20 cellular contexts compared by ENCODE assay signal in genomic region chr10:93294004-93294403, GRCh38.
DNase-seq lines count a peak whose midpoint lies in the region; ATAC-seq lines count a peak whose summit lies in the region.
"Had no signal": no experiment of that assay in that cellular context is flagged by ENCODE, and none has a peak within 500 bp of the region (broad histone marks: within the 10 kb centered on the region; RNA-seq: fewer than 3 reads in every experiment).

No MANE protein-coding gene starts in this region.

- no peak overlapping the region for H3K4me3 ChIP-seq in trophoblast cell (ENCODE audit: low read depth, low read length)
- H3K4me3 ChIP-seq: mucosa of descending colon, PC-9, thoracic aorta had no signal

- no peak overlapping the region for H3K14ac ChIP-seq in trophoblast cell (ENCODE audit: low read length)

- no peak overlapping the region for H3K4me2 ChIP-seq in trophoblast cell (ENCODE audit: low read length)
- H3K4me2 ChIP-seq: KMS-11, PC-9 had no signal

- H3K27ac ChIP-seq in trophoblast cell (ENCODE audit: low read depth, low read length), result no peak overlapping the region
- H3K27ac ChIP-seq: KMS-11, PC-9, thoracic aorta had no signal

- no peak overlapping the region for H2AK5ac ChIP-seq in trophoblast cell (ENCODE audit: low read length)

- WGBS in trophoblast cell (ENCODE audit: extremely low coverage, insufficient coverage, insufficient read length), result no CpG with 5 or more reads among the region's 2 CpGs

- peak overlapping the region; percentile 0 for H2BK12ac ChIP-seq in trophoblast cell (ENCODE audit: low read length)

- H4K12ac ChIP-seq in trophoblast cell (ENCODE audit: low read depth, low read length), result no peak overlapping the region

- peaks cover 14% of the 10 kb centered on the region for H3K79me1 ChIP-seq in trophoblast cell (ENCODE audit: low read length)

- H3K79me2 ChIP-seq in trophoblast cell (ENCODE audit: control insufficient read depth, insufficient read depth, low read length, poor library complexity), result no peaks in the 10 kb centered on the region

- H3K4ac ChIP-seq in trophoblast cell (ENCODE audit: low read depth, low read length), result no peak overlapping the region

- no peak overlapping the region for H2AFZ ChIP-seq in trophoblast cell (ENCODE audit: insufficient read depth, low read length, poor library complexity)
- H2AFZ ChIP-seq: PC-9 had no signal

- H3K9me3 ChIP-seq in trophoblast cell (ENCODE audit: insufficient read depth, low read depth, low read length), result no peaks in the 10 kb centered on the region
- H3K9me3 ChIP-seq: mucosa of descending colon, thoracic aorta had no signal

- H3K27me3 ChIP-seq in trophoblast cell (ENCODE audit: insufficient read depth, low read length), result no peaks in the 10 kb centered on the region

- H4K8ac ChIP-seq in trophoblast cell (ENCODE audit: low read depth, low read length), result no peak overlapping the region

- no peak overlapping the region for H2BK120ac ChIP-seq in trophoblast cell (ENCODE audit: insufficient read depth, low read length, poor library complexity)

- H3K4me1 ChIP-seq in trophoblast cell (ENCODE audit: control insufficient read depth in 1 of 2, insufficient read depth in 2 of 2, low read length in 2 of 2), result peaks cover 9% of the 10 kb centered on the region in 2 experiments

- DNase-seq in EL, result peak; percentile 32
- peak; percentile 19 for DNase-seq in NCI-H226
- peak; percentile 20 for DNase-seq in dermis blood vessel endothelial cell
- no peak for DNase-seq in trophoblast cell
- no peak for DNase-seq in activated T-cell treated with anti-CD3 and anti-CD28 coated beads, Interleukin-2, amount 50 U/mL, for 48 hours
- DNase-seq: activated CD4-positive, alpha-beta memory T cell treated with anti-CD3 and anti-CD28 coated beads, Interleukin-2, amount 10 ng/mL, durations not matched to agents 7 days and 5 days; activated T-cell treated with anti-CD3 and anti-CD28 coated beads for 4 hours; amygdala; CD4-positive, alpha-beta memory T cell; central memory CD4-positive, alpha-beta T cell; DMS53; hippocampal formation; mucosa of descending colon; NCI-H187 treated with DMSO at 0.1 percent for 48 hours; NCI-H2227 treated with DMSO at 0.1 percent for 48 hours; PC-9 had no signal

- no peak overlapping the region for H3K9ac ChIP-seq in trophoblast cell (ENCODE audit: low read length)
- H3K9ac ChIP-seq: KMS-11 had no signal

- no peaks in the 10 kb centered on the region for H3K36me3 ChIP-seq in trophoblast cell (ENCODE audit: control insufficient read depth in 1 of 2, insufficient read depth in 2 of 2, low read length in 2 of 2)
- H3K36me3 ChIP-seq: thoracic aorta had no signal

- H3K18ac ChIP-seq in trophoblast cell (ENCODE audit: low read length), result no peak overlapping the region

- no peak for ATAC-seq in HG03354 (IDR thresholded peaks at IDR 0.05; ENCODE audit: poor library complexity, severe bottlenecking, unreplicated experiment)
- ATAC-seq in HG02970 (IDR thresholded peaks at IDR 0.05; ENCODE audit: low FRiP score, unreplicated experiment), result no peak
- ATAC-seq: mucosa of descending colon had no signal

- H2BK5ac ChIP-seq in trophoblast cell (ENCODE audit: low read depth, low read length, poor library complexity), result no peak overlapping the region

- no peak overlapping the region for H4K91ac ChIP-seq in trophoblast cell (ENCODE audit: low read depth, low read length)

- H3K23ac ChIP-seq in trophoblast cell (ENCODE audit: low read length), result no peak overlapping the region

Comparison
In these comparisons a context has a peak if more than half of its experiments do, and no peak if none do; other contexts are left out.
1. DNase-seq: peak in EL (single experiment), NCI-H226 (single experiment) and dermis blood vessel endothelial cell (single experiment); none in trophoblast cell (0 of 2) and activated T-cell treated with anti-CD3 and anti-CD28 coated beads, Interleukin-2, amount 50 U/mL, for 48 hours (0 of 2).